In the genomic region with DNA sequence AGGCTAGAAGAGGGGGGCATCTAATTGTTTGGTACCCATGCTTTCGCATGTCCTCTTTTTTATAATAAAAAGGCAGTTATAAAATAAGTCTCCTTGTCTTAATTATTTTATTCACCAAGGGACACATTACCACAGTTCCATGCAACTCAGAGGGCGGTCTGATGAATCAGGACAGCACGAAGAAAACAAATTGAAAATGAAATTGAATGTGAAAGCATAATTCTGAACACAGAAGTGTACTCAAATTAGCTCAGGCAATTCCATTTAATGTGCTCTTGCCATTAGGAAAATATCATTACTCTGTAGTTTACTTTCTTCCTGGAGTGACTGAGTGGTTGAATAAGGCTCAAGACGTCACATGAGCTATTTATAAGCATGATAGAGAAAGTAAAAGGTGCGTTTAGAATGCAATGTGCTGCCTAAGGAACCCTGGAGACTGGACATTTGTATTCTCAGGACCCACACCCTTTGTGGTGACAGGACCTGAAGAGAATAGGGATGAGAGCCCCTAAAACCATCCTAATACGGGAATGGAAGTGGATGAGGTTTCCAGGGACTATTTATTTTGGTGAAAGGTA, we compare ENCODE assay signal across 1 cellular context.
TF ChIP-seq lines count a peak whose summit lies in the region.

No MANE protein-coding gene starts in this region.

TF ChIP-seq in HepG2, 621 proteins besides CTCF, POLR2A, EP300 and RAD21 (continued from another document):
- TF ChIP-seq, protein P1, sequence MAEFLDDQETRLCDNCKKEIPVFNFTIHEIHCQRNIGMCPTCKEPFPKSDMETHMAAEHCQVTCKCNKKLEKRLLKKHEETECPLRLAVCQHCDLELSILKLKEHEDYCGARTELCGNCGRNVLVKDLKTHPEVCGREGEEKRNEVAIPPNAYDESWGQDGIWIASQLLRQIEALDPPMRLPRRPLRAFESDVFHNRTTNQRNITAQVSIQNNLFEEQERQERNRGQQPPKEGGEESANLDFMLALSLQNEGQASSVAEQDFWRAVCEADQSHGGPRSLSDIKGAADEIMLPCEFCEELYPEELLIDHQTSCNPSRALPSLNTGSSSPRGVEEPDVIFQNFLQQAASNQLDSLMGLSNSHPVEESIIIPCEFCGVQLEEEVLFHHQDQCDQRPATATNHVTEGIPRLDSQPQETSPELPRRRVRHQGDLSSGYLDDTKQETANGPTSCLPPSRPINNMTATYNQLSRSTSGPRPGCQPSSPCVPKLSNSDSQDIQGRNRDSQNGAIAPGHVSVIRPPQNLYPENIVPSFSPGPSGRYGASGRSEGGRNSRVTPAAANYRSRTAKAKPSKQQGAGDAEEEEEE (CRISPR knock-in tag; IDR thresholded peaks at IDR 0.05; ENCODE audit: borderline replicate concordance), result no peak
- TF ChIP-seq RXRA (CRISPR knock-in tag; IDR thresholded peaks at IDR 0.05) (no peak), ZNF670 (CRISPR knock-in tag; IDR thresholded peaks at IDR 0.05; ENCODE audit: borderline replicate concordance) (no peak), MEIS1 (CRISPR knock-in tag; IDR thresholded peaks at IDR 0.05; ENCODE audit: borderline replicate concordance) (no peak)
- TF ChIP-seq, protein P2, sequence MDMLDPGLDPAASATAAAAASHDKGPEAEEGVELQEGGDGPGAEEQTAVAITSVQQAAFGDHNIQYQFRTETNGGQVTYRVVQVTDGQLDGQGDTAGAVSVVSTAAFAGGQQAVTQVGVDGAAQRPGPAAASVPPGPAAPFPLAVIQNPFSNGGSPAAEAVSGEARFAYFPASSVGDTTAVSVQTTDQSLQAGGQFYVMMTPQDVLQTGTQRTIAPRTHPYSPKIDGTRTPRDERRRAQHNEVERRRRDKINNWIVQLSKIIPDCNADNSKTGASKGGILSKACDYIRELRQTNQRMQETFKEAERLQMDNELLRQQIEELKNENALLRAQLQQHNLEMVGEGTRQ (IDR thresholded peaks at IDR 0.05; ENCODE audit: low read depth, low read length), result no peak
- TF ChIP-seq, protein P2 (CRISPR knock-in tag; IDR thresholded peaks at IDR 0.05; ENCODE audit: borderline replicate concordance), result no peak
